9 cellular contexts compared by ENCODE assay signal in genomic region chr12:53300187-53300586, GRCh38. TPM values are rescaled to one million over a fixed set of nuclear protein-coding genes. Genes with fewer than 3 reads are reported as not detected.
DNase-seq lines count a peak whose midpoint lies in the region; ATAC-seq and TF ChIP-seq lines count a peak whose summit lies in the region.
"Had no signal": no experiment of that assay in that cellular context is flagged by ENCODE, and none has a peak within 500 bp of the region (broad histone marks: within the 10 kb centered on the region; RNA-seq: fewer than 3 reads in every experiment).

No MANE protein-coding gene starts in this region.

- CTCF ChIA-PET in PC-9 (lab: Charles Lee) = interaction anchor here (1.6 kb wide), 1 partner anchor 21 kb away, joined by 4 read pairs; the partner anchor contains the start of gene AAAS

- H3K9me3 ChIP-seq in PC-9 (ENCODE audit: insufficient read depth, low read depth) = no peaks in the 10 kb centered on the region
- no peaks in the 10 kb centered on the region for H3K9me3 ChIP-seq in ectodermal cell (ENCODE audit: control insufficient read depth, low read length)
- no peaks in the 10 kb centered on the region for H3K9me3 ChIP-seq in neural cell (ENCODE audit: low read length)

- WGBS in ectodermal cell, 2 experiments = 7 to 9% methylated on average over 12 of the region's 12 CpGs

- intact Hi-C loops in PC-9 (cut with micrococcal nuclease; ENCODE audit: unreplicated experiment) = no loop called here

- no peak for TF ChIP-seq EP300 in neural cell (conservative IDR thresholded peaks at IDR 0.05; ENCODE audit: poor library complexity, severe bottlenecking)

- no peaks in the 10 kb centered on the region for H3K9me2 ChIP-seq in PC-9 (ENCODE audit: insufficient read depth)
- no peaks in the 10 kb centered on the region for H3K9me2 ChIP-seq in neural cell (ENCODE audit: insufficient read depth, low read length)

- TF ChIP-seq POLR2A in GM18505 (IDR thresholded peaks at IDR 0.05; ENCODE audit: borderline replicate concordance, extremely low read depth, insufficient read depth, insufficient read length) = no peak

- H3K4me2 ChIP-seq in PC-9 = peak overlapping the region; percentile 92
- peak overlapping the region; percentile 79 for H3K4me2 ChIP-seq in neural cell (ENCODE audit: low read length)

- peak overlapping the region; percentile 65 for H3K4me3 ChIP-seq in GM08714 (ENCODE audit: low read length)
- H3K4me3 ChIP-seq in PC-9 = peak overlapping the region; percentile 75
- H3K4me3 ChIP-seq in ectodermal cell (ENCODE audit: insufficient read depth, low read depth, low read length) = peak overlapping the region; percentile 78
- H3K4me3 ChIP-seq in neural cell (ENCODE audit: low read length) = peak overlapping the region; percentile 94

- POLR2A ChIA-PET in PC-9 (lab: Charles Lee; ENCODE audit: unreplicated experiment) = interaction anchor here (0.5 kb wide), 1 partner anchor 246 kb away, joined by 3 read pairs; no protein-coding TSS in a partner anchor

- TF ChIP-seq CTCF in PC-9 (conservative IDR thresholded peaks at IDR 0.05) = no peak
- TF ChIP-seq CTCF in neural cell (IDR thresholded peaks at IDR 0.05; ENCODE audit: poor library complexity, severe bottlenecking) = no peak
- no peak for TF ChIP-seq CTCF in GM13977 (IDR thresholded peaks at IDR 0.05; ENCODE audit: extremely low read depth, insufficient read depth, missing control alignments)

- no peak for ATAC-seq in GM18505 (IDR thresholded peaks at IDR 0.05; ENCODE audit: unreplicated experiment)

- no TSS peak for BruUV-seq in PC-9 (replicated peaks; lab: Mats Ljungman, UMichigan)

- TF ChIP-seq RAD21 in neural cell (conservative IDR thresholded peaks at IDR 0.05) = no peak

- H3K4me1 ChIP-seq in PC-9 (replicated peaks; ENCODE audit: insufficient read depth) = peaks cover 46% of the 10 kb centered on the region
- peaks cover 12% of the 10 kb centered on the region for H3K4me1 ChIP-seq in ectodermal cell (ENCODE audit: control insufficient read depth, insufficient read depth, low read length)

- H3K27me3 ChIP-seq in PC-9 (ENCODE audit: insufficient read depth, low read depth) = no peaks in the 10 kb centered on the region
- H3K27me3 ChIP-seq in ectodermal cell (ENCODE audit: control insufficient read depth, insufficient read depth, low read length, poor library complexity, severe bottlenecking) = no peaks in the 10 kb centered on the region
- no peaks in the 10 kb centered on the region for H3K27me3 ChIP-seq in neural cell (ENCODE audit: insufficient read depth, low read depth, low read length)

- in situ Hi-C loops in GM13977 (cut with MboI; ENCODE audit: low pct_unique_long_range_greater_than_20kb, low sequenced_read_pairs, unreplicated experiment) = no loop called here

- H3K9ac ChIP-seq in neural cell (ENCODE audit: low read length) = peak overlapping the region; percentile 78

- H3K27ac ChIP-seq in PC-9 (peak overlapping the region; percentile 87), ectodermal cell (ENCODE audit: insufficient read depth, low read depth, low read length, poor library complexity, severe bottlenecking) (peak overlapping the region; percentile 73), neural cell (ENCODE audit: low read length) (peak overlapping the region; percentile 77)

- H4K20me1 ChIP-seq in PC-9 (ENCODE audit: insufficient read depth) (no peaks in the 10 kb centered on the region), neural cell (ENCODE audit: insufficient read depth) (no peaks in the 10 kb centered on the region)

- DNase-seq in PC-9 (no peak), GM13977 (ENCODE audit: low spot score) (no peak), DMS79 (lab: John Stamatoyannopoulos, UW) (no peak), ecto neural progenitor cell (ENCODE audit: low spot score) (no peak)

- H2AFZ ChIP-seq in PC-9 (peak overlapping the region; percentile 83), neural cell (ENCODE audit: low read depth, low read length) (peak overlapping the region; percentile 84)

- H3F3A ChIP-seq in PC-9 (ENCODE audit: insufficient read depth, low read depth) = peaks cover 41% of the 10 kb centered on the region
- no peaks in the 10 kb centered on the region for H3F3A ChIP-seq in neural cell (ENCODE audit: insufficient read depth, low read length, poor library complexity, severe bottlenecking)

- H3K79me2 ChIP-seq in PC-9 (ENCODE audit: low read depth) = peaks cover 59% of the 10 kb centered on the region
- H3K79me2 ChIP-seq in neural cell (replicated peaks; ENCODE audit: insufficient read depth, low read length) = peaks cover 33% of the 10 kb centered on the region

- H3K36me3 ChIP-seq in PC-9 (ENCODE audit: low read depth) (peaks cover 13% of the 10 kb centered on the region), ectodermal cell (ENCODE audit: control insufficient read depth, insufficient read depth, low read length) (peaks cover 21% of the 10 kb centered on the region), neural cell (ENCODE audit: insufficient read depth, low read length) (no peaks in the 10 kb centered on the region)

TF ChIP-seq in neural cell, 6 proteins besides CTCF, POLR2A, EP300 and RAD21:
- TF ChIP-seq EZH2 (IDR thresholded peaks at IDR 0.05; ENCODE audit: borderline replicate concordance, insufficient read depth, low read length, poor library complexity, severe bottlenecking) (no peak), POLR2AphosphoS5 (IDR thresholded peaks at IDR 0.05) (no peak), REST (IDR thresholded peaks at IDR 0.05; ENCODE audit: borderline replicate concordance) (no peak), SMC3 (conservative IDR thresholded peaks at IDR 0.05; ENCODE audit: poor library complexity) (no peak), TAF1 (IDR thresholded peaks at IDR 0.05; ENCODE audit: low read depth) (no peak)
TF ChIP-seq in neural cell: peak in this region for 0.

RNA-seq across cellular contexts. Expression of gene MYG1, which starts 0.7 kb away (rescaled TPM):
- total RNA-seq in PC-9 (2021) = 67.2 and 82.5 TPM in 2 replicates
- 67.6 TPM for polyA plus RNA-seq in ectodermal cell (2013, experiment 1 of 4)
- 67.8 TPM for polyA plus RNA-seq in ectodermal cell (2013, experiment 2 of 4)
- polyA plus RNA-seq in ectodermal cell (2013, experiment 3 of 4) = 53.8 TPM
- 60.6 TPM for polyA plus RNA-seq in ectodermal cell (2013, experiment 4 of 4)
- polyA plus RNA-seq in neural cell = 70.5 and 84.1 TPM in 2 replicates
- polyA minus RNA-seq in neural cell = 30.1 and 30.2 TPM in 2 replicates

RNA-seq across cellular contexts. Expression of gene PFDN5, which starts 4.8 kb away (rescaled TPM):
- 291 and 303 TPM in 2 replicates for total RNA-seq in PC-9 (2021)
- polyA plus RNA-seq in ectodermal cell (2013, experiment 1 of 4) = 566 TPM
- polyA plus RNA-seq in ectodermal cell (2013, experiment 2 of 4) = 546 TPM
- 587 TPM for polyA plus RNA-seq in ectodermal cell (2013, experiment 3 of 4)
- polyA plus RNA-seq in ectodermal cell (2013, experiment 4 of 4) = 660 TPM
- polyA plus RNA-seq in neural cell = 1,371 and 1,383 TPM in 2 replicates
- 174 and 217 TPM in 2 replicates for polyA minus RNA-seq in neural cell

RNA-seq across cellular contexts. Expression of gene AAAS, which starts 21.2 kb away (rescaled TPM):
- 53.4 and 67.3 TPM in 2 replicates for total RNA-seq in PC-9 (2021)
- 82.6 TPM for polyA plus RNA-seq in ectodermal cell (2013, experiment 1 of 4)
- 87.0 TPM for polyA plus RNA-seq in ectodermal cell (2013, experiment 2 of 4)
- polyA plus RNA-seq in ectodermal cell (2013, experiment 3 of 4) = 66.1 TPM
- polyA plus RNA-seq in ectodermal cell (2013, experiment 4 of 4) = 82.5 TPM
- 138 and 153 TPM in 2 replicates for polyA plus RNA-seq in neural cell
- 44.5 and 53.6 TPM in 2 replicates for polyA minus RNA-seq in neural cell

RNA-seq across cellular contexts. Expression of gene ESPL1, which starts 32.1 kb away (rescaled TPM):
- 37.4 and 42.0 TPM in 2 replicates for total RNA-seq in PC-9 (2021)
- 36.1 TPM for polyA plus RNA-seq in ectodermal cell (2013, experiment 1 of 4)
- 30.3 TPM for polyA plus RNA-seq in ectodermal cell (2013, experiment 2 of 4)
- 25.8 TPM for polyA plus RNA-seq in ectodermal cell (2013, experiment 3 of 4)
- 22.8 TPM for polyA plus RNA-seq in ectodermal cell (2013, experiment 4 of 4)
- 0.33 and 4.5 TPM in 2 replicates for polyA plus RNA-seq in neural cell
- 0.93 and 0.97 TPM in 2 replicates for polyA minus RNA-seq in neural cell

RNA-seq across cellular contexts. Expression of gene SP7, which starts 36.0 kb away (rescaled TPM):
- not detected in 2 replicates for total RNA-seq in PC-9 (2021)
- polyA plus RNA-seq in ectodermal cell (2013, experiment 1 of 4) = 1.7 TPM
- polyA plus RNA-seq in ectodermal cell (2013, experiment 2 of 4) = 1.7 TPM
- 1.3 TPM for polyA plus RNA-seq in ectodermal cell (2013, experiment 3 of 4)
- polyA plus RNA-seq in ectodermal cell (2013, experiment 4 of 4) = 1.4 TPM
- polyA plus RNA-seq in neural cell = not detected in 2 replicates
- not detected in 2 replicates for polyA minus RNA-seq in neural cell
- polyA plus RNA-seq: adipose tissue had no signal
